In genomic region chr5:41869739-41870620, GRCh38 we compare ENCODE assay signal across 8 cellular contexts. TPM values are rescaled to one million over a fixed set of nuclear protein-coding genes. Genes with fewer than 3 reads are reported as not detected.
A peak's percentile ranks its signal among the peaks of the same experiment; 100 is the strongest.
DNase-seq lines count a peak whose midpoint lies in the region; ATAC-seq and TF ChIP-seq lines count a peak whose summit lies in the region.

Gene OXCT1 (minus strand): TSS chr5:41870425. CDS start chr5:41870358, 67 bp downstream.

- no peaks in the 10 kb centered on the region for H3K4me1 ChIP-seq in GM23248 (ENCODE audit: insufficient read depth)
- H3K4me1 ChIP-seq in Karpas-422 (ENCODE audit: low read length): peaks cover 52% of the 10 kb centered on the region

- H3K9me3 ChIP-seq in GM23248 (ENCODE audit: low read depth): no peaks in the 10 kb centered on the region
- no peaks in the 10 kb centered on the region for H3K9me3 ChIP-seq in Karpas-422 (ENCODE audit: low read length)

- in situ Hi-C loops in GM23248 (cut with MboI): loop anchor here (25.0 kb wide), 1 partner anchor 892 kb away; the partner anchor contains the start of gene CCDC152

- H3K27me3 Mint-ChIP-seq in activated T-helper 2 cell treated with anti-CD3 and anti-CD28 coated beads, Interferon-gamma antibody, Interleukin-2, Interleukin-4, amounts not matched to agents 10 μg/mL and 5 μg/mL and 100 μg/mL, durations not matched to agents 14 hours and 24 hours and 36 hours (ENCODE audit: low read depth): no peaks in the 10 kb centered on the region
- H3K27me3 Mint-ChIP-seq in nephron progenitor cell (ENCODE audit: low read depth, poor library complexity): peaks cover 6% of the 10 kb centered on the region
- no peaks in the 10 kb centered on the region for H3K27me3 Mint-ChIP-seq in stimulated activated naive CD8-positive, alpha-beta T cell treated with anti-CD3 and anti-CD28 coated beads, Interleukin-15, amount 100 ng/mL, for 72 hours

- no peak for TF ChIP-seq CTCF in nephron progenitor cell (IDR thresholded peaks at IDR 0.05)

- H3K27ac Mint-ChIP-seq in activated T-helper 2 cell treated with anti-CD3 and anti-CD28 coated beads, Interferon-gamma antibody, Interleukin-2, Interleukin-4, amounts not matched to agents 10 μg/mL and 5 μg/mL and 100 μg/mL, durations not matched to agents 14 hours and 24 hours and 36 hours: peak within 1 kb of the TSS; percentile 88
- H3K27ac Mint-ChIP-seq in nephron progenitor cell: peak within 1 kb of the TSS; percentile 6
- H3K27ac Mint-ChIP-seq in stimulated activated naive CD8-positive, alpha-beta T cell treated with anti-CD3 and anti-CD28 coated beads, Interleukin-15, amount 100 ng/mL, for 72 hours: peak within 1 kb of the TSS; percentile 88 to 96

- H3K9me2 ChIP-seq in GM23248 (ENCODE audit: insufficient read depth) (no peaks in the 10 kb centered on the region), Karpas-422 (replicated peaks; ENCODE audit: insufficient read depth, low read length) (no peaks in the 10 kb centered on the region)

- peak within 1 kb of the TSS; percentile 91 for H2AFZ ChIP-seq in GM23248
- peak within 1 kb of the TSS; percentile 93 for H2AFZ ChIP-seq in Karpas-422 (ENCODE audit: low read length)

- intact Hi-C loops in activated T-helper 2 cell treated with anti-CD3 and anti-CD28 coated beads, Interferon-gamma antibody, Interleukin-2, Interleukin-4, amounts not matched to agents 10 μg/mL and 5 μg/mL and 100 μg/mL, durations not matched to agents 14 hours and 24 hours and 36 hours (cut with micrococcal nuclease): loop anchor here (1.0 to 2.0 kb wide), 4 partner anchors 13 to 55 kb away; partner anchors contain the start of genes FBXO4 and RIMOC1

- peak within 1 kb of the TSS; percentile 92 for H3K4me3 Mint-ChIP-seq in activated T-helper 2 cell treated with anti-CD3 and anti-CD28 coated beads, Interferon-gamma antibody, Interleukin-2, Interleukin-4, amounts not matched to agents 10 μg/mL and 5 μg/mL and 100 μg/mL, durations not matched to agents 14 hours and 24 hours and 36 hours (ENCODE audit: low read depth)
- H3K4me3 Mint-ChIP-seq in nephron progenitor cell: peak within 1 kb of the TSS; percentile 89
- H3K4me3 Mint-ChIP-seq in stimulated activated naive CD8-positive, alpha-beta T cell treated with anti-CD3 and anti-CD28 coated beads, Interleukin-15, amount 100 ng/mL, for 72 hours: peak within 1 kb of the TSS; percentile 84 to 86

- H3K27me3 ChIP-seq in GM23248 (replicated peaks; ENCODE audit: insufficient read depth): no peaks in the 10 kb centered on the region
- H3K27me3 ChIP-seq in Karpas-422 (ENCODE audit: low read length): no peaks in the 10 kb centered on the region

- H3K9ac ChIP-seq in GM23248 (peak within 1 kb of the TSS; percentile 88), Karpas-422 (ENCODE audit: low read length) (peak within 1 kb of the TSS; percentile 93)

- peak within 1 kb of the TSS; percentile 95 for H3K4me3 ChIP-seq in GM23248
- peak within 1 kb of the TSS; percentile 96 for H3K4me3 ChIP-seq in Karpas-422 (ENCODE audit: low read length)

- ATAC-seq in stimulated activated naive CD8-positive, alpha-beta T cell treated with anti-CD3 and anti-CD28 coated beads, Interleukin-15, amount 100 ng/mL, for 72 hours: peak; percentile 93

- no peaks in the 10 kb centered on the region for H3K36me3 ChIP-seq in GM23248 (ENCODE audit: low read depth)
- peaks cover 15% of the 10 kb centered on the region; the same call in 1 of the 2 replicates for H3K36me3 ChIP-seq in Karpas-422 (ENCODE audit: insufficient read depth, low read length)

- peak; percentile 88 for DNase-seq in Daoy (ENCODE audit: low read depth)
- peak; percentile 95 for DNase-seq in GM23248
- DNase-seq in Karpas-422: peak; percentile 98
- DNase-seq in RPMI8226: peak; percentile 98
- DNase-seq in activated T-helper 2 cell treated with anti-CD3 and anti-CD28 coated beads, Interferon-gamma antibody, Interleukin-2, Interleukin-4, amounts not matched to agents 10 μg/mL and 5 μg/mL and 100 μg/mL, durations not matched to agents 14 hours and 24 hours and 36 hours (ENCODE audit: low spot score): peak; percentile 93
- peak; percentile 64 for DNase-seq in fibroblast of the conjunctiva (ENCODE audit: low read depth)
- peak; percentile 82 for DNase-seq in nephron progenitor cell
- DNase-seq in stimulated activated naive CD8-positive, alpha-beta T cell treated with anti-CD3 and anti-CD28 coated beads, Interleukin-15, amount 100 ng/mL, for 72 hours: peak; percentile 91 to 93

- 1 to 2% methylated on average over 69 to 81 of the region's 81 CpGs for WGBS in GM23248 (ENCODE audit: low coverage in 1 of 2, low lambda C conversion rate in 2 of 2, missing lambda C conversion rate in 2 of 2), 2 experiments

- peaks cover 10% of the 10 kb centered on the region; the same call in 1 of the 2 replicates for H3F3A ChIP-seq in GM23248 (ENCODE audit: insufficient read depth)

- peak within 1 kb of the TSS; percentile 78 for H3K27ac ChIP-seq in GM23248
- peak within 1 kb of the TSS; percentile 60 for H3K27ac ChIP-seq in Karpas-422 (ENCODE audit: low read length)

- H3K4me2 ChIP-seq in GM23248 (ENCODE audit: unreplicated experiment): peak within 1 kb of the TSS; percentile 77
- peak within 1 kb of the TSS; percentile 78 for H3K4me2 ChIP-seq in Karpas-422 (ENCODE audit: low read depth, low read length, poor library complexity, severe bottlenecking)

- H4K20me1 ChIP-seq in GM23248 (ENCODE audit: insufficient read depth) (no peaks in the 10 kb centered on the region), Karpas-422 (ENCODE audit: insufficient read depth, low read depth, low read length) (peaks cover 3% of the 10 kb centered on the region; the same call in 1 of the 2 replicates)

- H3K9me3 Mint-ChIP-seq in activated T-helper 2 cell treated with anti-CD3 and anti-CD28 coated beads, Interferon-gamma antibody, Interleukin-2, Interleukin-4, amounts not matched to agents 10 μg/mL and 5 μg/mL and 100 μg/mL, durations not matched to agents 14 hours and 24 hours and 36 hours: no peaks in the 10 kb centered on the region
- H3K9me3 Mint-ChIP-seq in nephron progenitor cell: peaks cover 3% of the 10 kb centered on the region
- no peaks in the 10 kb centered on the region for H3K9me3 Mint-ChIP-seq in stimulated activated naive CD8-positive, alpha-beta T cell treated with anti-CD3 and anti-CD28 coated beads, Interleukin-15, amount 100 ng/mL, for 72 hours

- H3K36me3 Mint-ChIP-seq in activated T-helper 2 cell treated with anti-CD3 and anti-CD28 coated beads, Interferon-gamma antibody, Interleukin-2, Interleukin-4, amounts not matched to agents 10 μg/mL and 5 μg/mL and 100 μg/mL, durations not matched to agents 14 hours and 24 hours and 36 hours (ENCODE audit: low read depth): peaks cover 37% of the 10 kb centered on the region
- H3K36me3 Mint-ChIP-seq in nephron progenitor cell (ENCODE audit: low read depth): peaks cover 10% of the 10 kb centered on the region

- peaks cover 54% of the 10 kb centered on the region for H3K4me1 Mint-ChIP-seq in activated T-helper 2 cell treated with anti-CD3 and anti-CD28 coated beads, Interferon-gamma antibody, Interleukin-2, Interleukin-4, amounts not matched to agents 10 μg/mL and 5 μg/mL and 100 μg/mL, durations not matched to agents 14 hours and 24 hours and 36 hours (ENCODE audit: low read depth)
- peaks cover 25% of the 10 kb centered on the region for H3K4me1 Mint-ChIP-seq in nephron progenitor cell
- peaks cover 55% of the 10 kb centered on the region for H3K4me1 Mint-ChIP-seq in stimulated activated naive CD8-positive, alpha-beta T cell treated with anti-CD3 and anti-CD28 coated beads, Interleukin-15, amount 100 ng/mL, for 72 hours

- peaks cover 34% of the 10 kb centered on the region for H3K79me2 ChIP-seq in GM23248 (ENCODE audit: insufficient read depth)
- H3K79me2 ChIP-seq in Karpas-422 (ENCODE audit: low read length): peaks cover 58% of the 10 kb centered on the region

RNA-seq across cellular contexts. Expression of gene OXCT1, which starts in this region (rescaled TPM):
- 24.5 and 43.8 TPM in 2 replicates for total RNA-seq in Daoy (2014; rRNA removed; shearing (Covaris generic))
- total RNA-seq in GM23248 (2014; rRNA removed; shearing (Covaris generic)): 16.1 and 18.8 TPM in 2 replicates
- 20.5 and 22.4 TPM in 2 replicates for polyA plus RNA-seq in GM23248 (2016; fragmentation: Nextera tagmentation; extraction: Ambion mirVana)
- 62.8 and 81.3 TPM in 2 replicates for total RNA-seq in Karpas-422 (2014; rRNA removed; shearing (Covaris generic); ENCODE audit: low replicate concordance)
- 118 and 123 TPM in 2 replicates for total RNA-seq in activated T-helper 2 cell treated with anti-CD3 and anti-CD28 coated beads, Interferon-gamma antibody, Interleukin-2, Interleukin-4, amounts not matched to agents 10 μg/mL and 5 μg/mL and 100 μg/mL, durations not matched to agents 14 hours and 24 hours and 36 hours

Comparison
In these comparisons a context has a peak if more than half of its experiments do, and no peak if none do; other contexts are left out.
1. Peak in every context shown above with its lines: DNase-seq, ATAC-seq, H3K4me3 ChIP-seq and H3K27ac ChIP-seq.
2. H3K27ac Mint-ChIP-seq: peak in every context shown above with its lines; median percentile 92 in stimulated activated naive CD8-positive, alpha-beta T cell treated with anti-CD3 and anti-CD28 coated beads, Interleukin-15, amount 100 ng/mL, for 72 hours; 88 in activated T-helper 2 cell treated with anti-CD3 and anti-CD28 coated beads, Interferon-gamma antibody, Interleukin-2, Interleukin-4, amounts not matched to agents 10 μg/mL and 5 μg/mL and 100 μg/mL, durations not matched to agents 14 hours and 24 hours and 36 hours; 6 in nephron progenitor cell.